1 cellular context compared by ENCODE assay signal in the genomic region with DNA sequence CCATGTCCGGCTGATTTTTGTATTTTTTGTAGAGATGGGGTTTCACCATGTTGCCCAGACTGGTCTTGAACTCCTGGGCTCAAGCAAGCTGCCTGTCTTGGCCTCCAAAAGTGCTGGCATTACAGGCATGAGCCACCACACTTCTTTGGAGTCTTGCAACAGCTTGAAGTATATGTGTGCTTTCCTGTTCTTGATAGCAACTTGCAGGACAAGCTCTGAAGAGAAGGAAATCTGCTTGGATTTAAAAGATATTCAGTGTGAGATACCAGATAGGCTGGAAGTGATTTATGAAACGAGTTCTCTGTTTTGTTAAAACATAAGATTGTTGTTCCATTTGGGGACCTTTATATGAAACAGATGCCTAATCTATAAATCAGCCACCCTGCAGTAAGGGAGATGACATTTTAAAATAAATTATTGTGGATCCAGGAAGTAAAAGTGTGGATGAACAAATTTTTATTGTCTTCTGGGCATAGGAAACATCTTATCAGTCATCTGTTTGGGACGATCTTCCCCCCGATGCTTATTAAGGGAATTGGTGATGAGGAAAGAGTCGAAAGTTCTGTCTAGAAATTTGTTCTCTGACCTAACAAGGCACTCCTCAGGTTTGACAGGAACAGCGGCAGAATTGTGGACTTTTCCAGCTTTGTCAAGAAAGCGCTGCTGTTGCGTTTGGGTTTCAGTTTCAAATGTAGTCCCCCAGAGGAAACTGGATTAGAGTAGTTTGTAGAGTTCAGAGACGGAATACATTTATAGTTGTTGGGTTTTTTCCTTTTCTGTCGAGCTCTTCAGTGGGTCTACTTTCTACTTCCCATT.
A peak's percentile ranks its signal among the peaks of the same experiment; 100 is the strongest.
TF ChIP-seq lines count a peak whose summit lies in the region.

No MANE protein-coding gene starts in this region.

TF ChIP-seq in SK-N-SH, 30 proteins besides CTCF, POLR2A, EP300 and RAD21 (continued from another document):
- TF ChIP-seq, protein P1, sequence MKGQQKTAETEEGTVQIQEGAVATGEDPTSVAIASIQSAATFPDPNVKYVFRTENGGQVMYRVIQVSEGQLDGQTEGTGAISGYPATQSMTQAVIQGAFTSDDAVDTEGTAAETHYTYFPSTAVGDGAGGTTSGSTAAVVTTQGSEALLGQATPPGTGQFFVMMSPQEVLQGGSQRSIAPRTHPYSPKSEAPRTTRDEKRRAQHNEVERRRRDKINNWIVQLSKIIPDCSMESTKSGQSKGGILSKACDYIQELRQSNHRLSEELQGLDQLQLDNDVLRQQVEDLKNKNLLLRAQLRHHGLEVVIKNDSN (IDR thresholded peaks at IDR 0.05; ENCODE audit: borderline replicate concordance, low read depth): no peak
- TF ChIP-seq EZH2phosphoT487 (IDR thresholded peaks at IDR 0.05; ENCODE audit: borderline replicate concordance, low read depth) (no peak), POLR2AphosphoS5 (IDR thresholded peaks at IDR 0.05; ENCODE audit: low read depth, low read length) (no peak), CHD2 (IDR thresholded peaks at IDR 0.05; ENCODE audit: low read length, partially characterized antibody) (peak; percentile 32), SIN3A (IDR thresholded peaks at IDR 0.05; ENCODE audit: borderline replicate concordance, low read depth, low read length) (no peak), ZBTB33 (IDR thresholded peaks at IDR 0.05; ENCODE audit: borderline replicate concordance, low read depth) (no peak), RFX5 (IDR thresholded peaks at IDR 0.05; ENCODE audit: low read length) (no peak), ELF1 (IDR thresholded peaks at IDR 0.05) (peak; percentile 13; the same call in 1 of the 2 replicates), TCF12 (IDR thresholded peaks at IDR 0.05) (peak; percentile 84), GATA2 (CRISPR knock-in tag; IDR thresholded peaks at IDR 0.05) (peak; percentile 74), YY1 (IDR thresholded peaks at IDR 0.05; ENCODE audit: low read depth) (no peak), MXI1 (IDR thresholded peaks at IDR 0.05; ENCODE audit: low read depth, low read length) (no peak), MEF2A (IDR thresholded peaks at IDR 0.05; ENCODE audit: borderline replicate concordance, low read depth) (no peak), JUND (IDR thresholded peaks at IDR 0.05) (peak; percentile 44), RCOR1 (IDR thresholded peaks at IDR 0.05; ENCODE audit: low read length) (peak; percentile 27; the same call in 1 of the 2 replicates), TEAD4 (IDR thresholded peaks at IDR 0.05; ENCODE audit: borderline replicate concordance, insufficient read depth) (0 out of 2 replicates have a peak, but pooled peaks have one; percentile 34), FOSL2 (IDR thresholded peaks at IDR 0.05; ENCODE audit: borderline replicate concordance, low read depth) (no peak), FOXJ3 (CRISPR knock-in tag; IDR thresholded peaks at IDR 0.05) (peak; percentile 13; the same call in 1 of the 2 replicates), NFIC (IDR thresholded peaks at IDR 0.05; ENCODE audit: borderline replicate concordance) (peak; percentile 31; the same call in 1 of the 2 replicates)
- TF ChIP-seq, protein P2, sequence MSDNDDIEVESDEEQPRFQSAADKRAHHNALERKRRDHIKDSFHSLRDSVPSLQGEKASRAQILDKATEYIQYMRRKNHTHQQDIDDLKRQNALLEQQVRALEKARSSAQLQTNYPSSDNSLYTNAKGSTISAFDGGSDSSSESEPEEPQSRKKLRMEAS (IDR thresholded peaks at IDR 0.05; ENCODE audit: low read depth): no peak
- TF ChIP-seq, protein P3, sequence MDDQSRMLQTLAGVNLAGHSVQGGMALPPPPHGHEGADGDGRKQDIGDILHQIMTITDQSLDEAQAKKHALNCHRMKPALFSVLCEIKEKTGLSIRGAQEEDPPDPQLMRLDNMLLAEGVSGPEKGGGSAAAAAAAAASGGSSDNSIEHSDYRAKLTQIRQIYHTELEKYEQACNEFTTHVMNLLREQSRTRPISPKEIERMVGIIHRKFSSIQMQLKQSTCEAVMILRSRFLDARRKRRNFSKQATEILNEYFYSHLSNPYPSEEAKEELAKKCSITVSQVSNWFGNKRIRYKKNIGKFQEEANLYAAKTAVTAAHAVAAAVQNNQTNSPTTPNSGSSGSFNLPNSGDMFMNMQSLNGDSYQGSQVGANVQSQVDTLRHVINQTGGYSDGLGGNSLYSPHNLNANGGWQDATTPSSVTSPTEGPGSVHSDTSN (IDR thresholded peaks at IDR 0.05): peak; percentile 59
TF ChIP-seq in SK-N-SH: peak in this region for 10.
